In genomic region chr9:99056876-99057664, GRCh38 we compare ENCODE assay signal across 10 cellular contexts. TPM values are rescaled to one million over a fixed set of nuclear protein-coding genes. Genes with fewer than 3 reads are reported as not detected.
A peak's percentile ranks its signal among the peaks of the same experiment; 100 is the strongest.
DNase-seq lines count a peak whose midpoint lies in the region; TF ChIP-seq lines count a peak whose summit lies in the region.
"Had no signal": no experiment of that assay in that cellular context is flagged by ENCODE, and none has a peak within 500 bp of the region (broad histone marks: within the 10 kb centered on the region; RNA-seq: fewer than 3 reads in every experiment).

No MANE protein-coding gene starts in this region.

- no peak for TF ChIP-seq CTCF in OCI-LY7 (conservative IDR thresholded peaks at IDR 0.05; ENCODE audit: low read length)
- TF ChIP-seq CTCF in colonic mucosa (IDR thresholded peaks at IDR 0.05), result no peak
- no peak for TF ChIP-seq CTCF in esophagus muscularis mucosa (IDR thresholded peaks at IDR 0.05)
- no peak for TF ChIP-seq CTCF in SK-N-SH (IDR thresholded peaks at IDR 0.05)

- peaks cover 33% of the 10 kb centered on the region for H3K4me1 ChIP-seq in OCI-LY7 (ENCODE audit: insufficient read depth, low read length, poor library complexity, severe bottlenecking)
- H3K4me1 ChIP-seq in colonic mucosa, result no peaks in the 10 kb centered on the region
- peaks cover 10 to 37% (median 32%) of the 10 kb centered on the region in 4 donors for H3K4me1 ChIP-seq in esophagus muscularis mucosa
- 0 out of 4 replicates have a peak, but pooled peaks cover 0 to 4% of the 10 kb centered on the region in 2 experiments for H3K4me1 ChIP-seq in SK-N-SH (ENCODE audit: control insufficient read depth in 1 of 2, insufficient read depth in 2 of 2, low read depth in 1 of 2, low read length in 1 of 2)

- H3K4me2 ChIP-seq in OCI-LY7 (ENCODE audit: low read length), result peak overlapping the region; percentile 73
- H3K4me2 ChIP-seq in SK-N-SH, result no peak overlapping the region
- H3K4me2 ChIP-seq: A549 had no signal

- no peak overlapping the region; the same call in 1 of the 2 replicates for H2AFZ ChIP-seq in OCI-LY7 (ENCODE audit: low read length)
- H2AFZ ChIP-seq in SK-N-SH (ENCODE audit: low read depth), result no peak overlapping the region

- no TSS peak for BruUV-seq in OCI-LY7 (replicated peaks; lab: Mats Ljungman, UMichigan)

- no peaks in the 10 kb centered on the region for H3F3A ChIP-seq in SK-N-SH (replicated peaks; ENCODE audit: insufficient read depth)

- TF ChIP-seq POLR2A in esophagus muscularis mucosa (IDR thresholded peaks at IDR 0.05; ENCODE audit: low read depth), result no peak

- H3K9me2 ChIP-seq in OCI-LY7 (ENCODE audit: insufficient read depth, low read length), result no peaks in the 10 kb centered on the region
- no peaks in the 10 kb centered on the region for H3K9me2 ChIP-seq in SK-N-SH

- no peaks in the 10 kb centered on the region for H4K20me1 ChIP-seq in OCI-LY7 (ENCODE audit: insufficient read depth, low read length)
- H4K20me1 ChIP-seq in SK-N-SH (ENCODE audit: insufficient read depth), result no peaks in the 10 kb centered on the region

- CTCF ChIA-PET in OCI-LY7 (lab: Charles Lee; ENCODE audit: unreplicated experiment) (no interaction called here), SK-N-SH (lab: Yijun Ruan, JAX) (no interaction called here)

- peak; percentile 35 for DNase-seq in SIG-M5 treated with dmso at 0.1 percent for 504 hours (lab: John Stamatoyannopoulos, UW; ENCODE audit: unreplicated experiment)
- DNase-seq in SIG-M5 (lab: John Stamatoyannopoulos, UW), result no peak
- DNase-seq in OCI-LY7 (ENCODE audit: low spot score), result peak; percentile 20
- DNase-seq in colonic mucosa, result no peak
- DNase-seq in esophagus muscularis mucosa (ENCODE audit: extremely low spot score), result no peak
- DNase-seq in SK-N-SH, result no peak
- no peak for DNase-seq in DMS79 treated with DMSO at 0.1 percent for 48 hours (lab: John Stamatoyannopoulos, UW)

- no peaks in the 10 kb centered on the region for H3K27me3 ChIP-seq in colonic mucosa
- no peaks in the 10 kb centered on the region for H3K27me3 ChIP-seq in esophagus muscularis mucosa
- H3K27me3 ChIP-seq in SK-N-SH (ENCODE audit: insufficient read depth), result no peaks in the 10 kb centered on the region
- H3K27me3 ChIP-seq: thyroid gland had no signal

- TF ChIP-seq EP300 in esophagus muscularis mucosa (IDR thresholded peaks at IDR 0.05), result no peak
- no peak for TF ChIP-seq EP300 in SK-N-SH (IDR thresholded peaks at IDR 0.05; ENCODE audit: borderline replicate concordance in 1 of 2, low read depth in 1 of 2, low read length in 1 of 2)

- no peak overlapping the region for H3K27ac ChIP-seq in OCI-LY7 (ENCODE audit: low read depth, low read length, poor library complexity, severe bottlenecking)
- H3K27ac ChIP-seq in colonic mucosa, result peak overlapping the region; percentile 57
- H3K27ac ChIP-seq in skin epidermis, result peak overlapping the region in 14 of 21 experiments; percentile 5 to 92 (median 80)
- no peak overlapping the region for H3K27ac ChIP-seq in esophagus muscularis mucosa (replicated peaks in 1 of 4)
- peak overlapping the region in 1 of 2 experiments; percentile 32; a peak in 2 of 4 replicates for H3K27ac ChIP-seq in SK-N-SH (ENCODE audit: low read depth in 2 of 2, low read length in 1 of 2)
- H3K27ac ChIP-seq: A549, thyroid gland had no signal

- H3K9ac ChIP-seq in colonic mucosa (ENCODE audit: low read depth in 2 of 2, low read length in 2 of 2) (no peak overlapping the region), SK-N-SH (no peak overlapping the region)

- H3K9me3 ChIP-seq in OCI-LY7 (ENCODE audit: low read length) (no peaks in the 10 kb centered on the region; the same call in 1 of the 2 replicates), colonic mucosa (no peaks in the 10 kb centered on the region), esophagus muscularis mucosa (no peaks in the 10 kb centered on the region), SK-N-SH (no peaks in the 10 kb centered on the region)
- H3K9me3 ChIP-seq: A549, thyroid gland had no signal

- 69% methylated on average over 6 of the region's 6 CpGs for WGBS in esophagus muscularis mucosa
- WGBS in SK-N-SH (ENCODE audit: low lambda C conversion rate), result 55% methylated on average over 6 of the region's 6 CpGs

- H3K79me2 ChIP-seq in OCI-LY7 (ENCODE audit: insufficient read depth, low read depth, low read length) (no peaks in the 10 kb centered on the region), SK-N-SH (ENCODE audit: insufficient read depth) (no peaks in the 10 kb centered on the region)

- no peaks in the 10 kb centered on the region; the same call in 1 of the 2 replicates for H3K36me3 ChIP-seq in OCI-LY7 (ENCODE audit: insufficient read depth, low read length)
- H3K36me3 ChIP-seq in colonic mucosa, result no peaks in the 10 kb centered on the region
- H3K36me3 ChIP-seq in esophagus muscularis mucosa, result peaks cover 22 to 97% (median 63%) of the 10 kb centered on the region in 4 donors
- no peaks in the 10 kb centered on the region for H3K36me3 ChIP-seq in SK-N-SH (replicated peaks in 1 of 2; ENCODE audit: control insufficient read depth in 1 of 2, insufficient read depth in 2 of 2, low read length in 1 of 2)
- H3K36me3 ChIP-seq: thyroid gland had no signal

- intact Hi-C loops in OCI-LY7 (cut with micrococcal nuclease; ENCODE audit: unreplicated experiment) (no loop called here), colonic mucosa (cut with DNase I) (no loop called here), esophagus muscularis mucosa (cut with DNase I) (no loop called here)

- POLR2A ChIA-PET in OCI-LY7 (lab: Charles Lee) (interaction anchor here (0.8 to 3.3 kb wide), 5 partner anchors 17 to 82 kb away, joined by 3 to 14 read pairs (median 3); partner anchors contain the start of gene TGFBR1), SK-N-SH (lab: Yijun Ruan, JAX) (no interaction called here)

- no peak for TF ChIP-seq RAD21 in SK-N-SH (IDR thresholded peaks at IDR 0.05; ENCODE audit: low read length)

- H3K4me3 ChIP-seq in OCI-LY7 (ENCODE audit: low read depth, low read length, poor library complexity, severe bottlenecking) (no peak overlapping the region), colonic mucosa (no peak overlapping the region), skin epidermis (no peak overlapping the region), esophagus muscularis mucosa (no peak overlapping the region), SK-N-SH (ENCODE audit: low read depth in 2 of 2, low read length in 1 of 2) (no peak overlapping the region)
- H3K4me3 ChIP-seq: A549, thyroid gland had no signal

TF ChIP-seq in SK-N-SH, 30 proteins besides CTCF, POLR2A, EP300 and RAD21:
- TF ChIP-seq, protein P1, sequence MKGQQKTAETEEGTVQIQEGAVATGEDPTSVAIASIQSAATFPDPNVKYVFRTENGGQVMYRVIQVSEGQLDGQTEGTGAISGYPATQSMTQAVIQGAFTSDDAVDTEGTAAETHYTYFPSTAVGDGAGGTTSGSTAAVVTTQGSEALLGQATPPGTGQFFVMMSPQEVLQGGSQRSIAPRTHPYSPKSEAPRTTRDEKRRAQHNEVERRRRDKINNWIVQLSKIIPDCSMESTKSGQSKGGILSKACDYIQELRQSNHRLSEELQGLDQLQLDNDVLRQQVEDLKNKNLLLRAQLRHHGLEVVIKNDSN (IDR thresholded peaks at IDR 0.05; ENCODE audit: borderline replicate concordance, low read depth), result no peak

RNA-seq across cellular contexts. Expression of gene TGFBR1, which starts 47.8 kb away (rescaled TPM):
- 13.6 and 14.3 TPM in 2 replicates for total RNA-seq in OCI-LY7 (2014; rRNA removed; shearing (Covaris generic))
- total RNA-seq in OCI-LY7 (2022), result 36.7 and 43.6 TPM in 2 replicates
- 10 to 100 TPM; 19.0 to 48.7 TPM for total RNA-seq in colonic mucosa
- 10 to 100 TPM; 33.7 to 63.1 (median 48.1) TPM for total RNA-seq in esophagus muscularis mucosa
- 15.3 and 28.7 TPM in 2 replicates for polyA plus RNA-seq in SK-N-SH (2012; rRNA removed)
- polyA plus RNA-seq in SK-N-SH (2012; cell fraction: cytosol; rRNA removed), result 15.7 and 16.6 TPM in 2 replicates
- polyA plus RNA-seq in SK-N-SH (2012; cell fraction: nucleus; rRNA removed), result 5.2 and 11.8 TPM in 2 replicates

Comparison
In these comparisons a context has a peak if more than half of its experiments do, and no peak if none do; other contexts are left out.
1. DNase-seq: peak in SIG-M5 treated with dmso at 0.1 percent for 504 hours (single experiment) and OCI-LY7 (single experiment); none in SIG-M5 (single experiment), colonic mucosa (single experiment), esophagus muscularis mucosa (single experiment), SK-N-SH (single experiment) and DMS79 treated with DMSO at 0.1 percent for 48 hours (single experiment).
2. H3K27ac ChIP-seq: peak in colonic mucosa (single experiment) and skin epidermis (14 of 21); none in OCI-LY7 (single experiment) and esophagus muscularis mucosa (0 of 4).